ENCODE assay signal across 1 cellular context in genomic region chr1:183808296-183809027, GRCh38.
TF ChIP-seq lines count a peak whose summit lies in the region.

No MANE protein-coding gene starts in this region.

TF ChIP-seq in IMR-90, 13 proteins besides CTCF, POLR2A, EP300 and RAD21 (continued from another document):
- TF ChIP-seq NFE2L2 (IDR thresholded peaks at IDR 0.05; ENCODE audit: low read depth, low read length): no peak
- no peak for TF ChIP-seq BHLHE40 (IDR thresholded peaks at IDR 0.05; ENCODE audit: low read depth, low read length)
- TF ChIP-seq CEBPB (IDR thresholded peaks at IDR 0.05; ENCODE audit: low read depth, low read length): no peak
- TF ChIP-seq SMC3 (IDR thresholded peaks at IDR 0.05; ENCODE audit: low read depth, low read length): no peak
- no peak for TF ChIP-seq MAFK (IDR thresholded peaks at IDR 0.05; ENCODE audit: low read depth, low read length)
- no peak for TF ChIP-seq CHD1 (IDR thresholded peaks at IDR 0.05; ENCODE audit: low read depth, low read length)
TF ChIP-seq in IMR-90: peak in this region for 0.
